Comparison of ENCODE assay signal across 1 cellular context in genomic region chr6:366972-367794, GRCh38.
TF ChIP-seq lines count a peak whose summit lies in the region.

No MANE protein-coding gene starts in this region.

TF ChIP-seq in endothelial cell of umbilical vein, 7 proteins besides CTCF, POLR2A, EP300 and RAD21:
- TF ChIP-seq GATA2 (IDR thresholded peaks at IDR 0.05; ENCODE audit: insufficient read depth, insufficient read length, low read depth, low read length) (no peak), MAX (IDR thresholded peaks at IDR 0.05; ENCODE audit: insufficient read depth, insufficient read length) (peak; percentile 55)
TF ChIP-seq in endothelial cell of umbilical vein: peak in this region for 1.
